Comparison of ENCODE assay signal across 9 cellular contexts in genomic region chr13:48221301-48222190, GRCh38. TPM values are rescaled to one million over a fixed set of nuclear protein-coding genes. Genes with fewer than 3 reads are reported as not detected.
DNase-seq lines count a peak whose midpoint lies in the region; ATAC-seq, FAIRE-seq and TF ChIP-seq lines count a peak whose summit lies in the region.
"Had no signal": no experiment of that assay in that cellular context is flagged by ENCODE, and none has a peak within 500 bp of the region (broad histone marks: within the 10 kb centered on the region; RNA-seq: fewer than 3 reads in every experiment).

No MANE protein-coding gene starts in this region.

- H3K36me3 ChIP-seq in Loucy (ENCODE audit: insufficient read depth, low read length), result no peaks in the 10 kb centered on the region
- no peaks in the 10 kb centered on the region for H3K36me3 ChIP-seq in stomach
- no peaks in the 10 kb centered on the region for H3K36me3 ChIP-seq in mesendoderm (ENCODE audit: control insufficient read depth, insufficient read depth, low read length)

- peaks cover 42% of the 10 kb centered on the region for H3K27me3 Mint-ChIP-seq in activated T-helper 2 cell treated with anti-CD3 and anti-CD28 coated beads, Interferon-gamma antibody, Interleukin-2, Interleukin-4, amounts not matched to agents 10 μg/mL and 5 μg/mL and 100 μg/mL, durations not matched to agents 14 hours and 24 hours and 36 hours (ENCODE audit: low read depth)

- no peak for ATAC-seq in HG02870 (IDR thresholded peaks at IDR 0.05; ENCODE audit: unreplicated experiment)

- H3K9me2 ChIP-seq in Loucy (replicated peaks; ENCODE audit: low read depth, low read length), result no peaks in the 10 kb centered on the region

- no peaks in the 10 kb centered on the region for H3K79me1 ChIP-seq in mesendoderm (ENCODE audit: low read length)

- no peak overlapping the region for H3K23ac ChIP-seq in mesendoderm (ENCODE audit: low read length)

- H3K4me1 ChIP-seq in Loucy (ENCODE audit: insufficient read depth, low read length, poor library complexity, severe bottlenecking), result peaks cover 41% of the 10 kb centered on the region
- H3K4me1 ChIP-seq in stomach, result peaks cover 0 to 27% (median 13%) of the 10 kb centered on the region in 4 donors
- no peaks in the 10 kb centered on the region for H3K4me1 ChIP-seq in mesendoderm (ENCODE audit: control insufficient read depth, low read depth, low read length)

- H3K27ac ChIP-seq in stomach, result peak overlapping the region; percentile 66 to 87 (median 75)
- no peak overlapping the region for H3K27ac ChIP-seq in mesendoderm (ENCODE audit: low read depth, low read length)

- H2BK120ac ChIP-seq in mesendoderm (ENCODE audit: low read depth, low read length), result no peak overlapping the region

- no peak overlapping the region for H2BK5ac ChIP-seq in mesendoderm (ENCODE audit: low read length)

- peaks cover 11% of the 10 kb centered on the region for H3K9me3 Mint-ChIP-seq in activated T-helper 2 cell treated with anti-CD3 and anti-CD28 coated beads, Interferon-gamma antibody, Interleukin-2, Interleukin-4, amounts not matched to agents 10 μg/mL and 5 μg/mL and 100 μg/mL, durations not matched to agents 14 hours and 24 hours and 36 hours

- DNase-seq in activated T-helper 2 cell treated with anti-CD3 and anti-CD28 coated beads, Interferon-gamma antibody, Interleukin-2, Interleukin-4, amounts not matched to agents 10 μg/mL and 5 μg/mL and 100 μg/mL, durations not matched to agents 14 hours and 24 hours and 36 hours (ENCODE audit: low spot score), result no peak
- DNase-seq in iris pigment epithelial cell (ENCODE audit: low read depth) (peak; percentile 30), stomach (no peak), mesendoderm (no peak), retina (no peak), GM12892 (ENCODE audit: insufficient read length) (no peak)
- DNase-seq: NCI-H2171 had no signal

- H3K9ac ChIP-seq in Loucy (ENCODE audit: low read depth, low read length, poor library complexity, severe bottlenecking) (peak overlapping the region; percentile 5), mesendoderm (ENCODE audit: low read length) (no peak overlapping the region)

- no peak for TF ChIP-seq CTCF in Loucy (conservative IDR thresholded peaks at IDR 0.05; ENCODE audit: low read length)
- no peak for TF ChIP-seq CTCF in stomach (IDR thresholded peaks at IDR 0.05)

- no peak overlapping the region for H4K8ac ChIP-seq in mesendoderm (ENCODE audit: low read depth, low read length)

- H3K4me3 ChIP-seq in Loucy (ENCODE audit: low read length, poor library complexity, severe bottlenecking), result peak overlapping the region; percentile 46
- peak overlapping the region in 3 of 4 donors; percentile 24 to 36 (median 29) for H3K4me3 ChIP-seq in stomach
- no peak overlapping the region for H3K4me3 ChIP-seq in mesendoderm (ENCODE audit: low read length)

- H2AK5ac ChIP-seq in mesendoderm (ENCODE audit: low read length), result no peak overlapping the region

- peak overlapping the region; percentile 33 for H3K27ac Mint-ChIP-seq in activated T-helper 2 cell treated with anti-CD3 and anti-CD28 coated beads, Interferon-gamma antibody, Interleukin-2, Interleukin-4, amounts not matched to agents 10 μg/mL and 5 μg/mL and 100 μg/mL, durations not matched to agents 14 hours and 24 hours and 36 hours

- no peak overlapping the region for H2BK15ac ChIP-seq in mesendoderm (replicated peaks; ENCODE audit: low read depth)

- intact Hi-C loops in activated T-helper 2 cell treated with anti-CD3 and anti-CD28 coated beads, Interferon-gamma antibody, Interleukin-2, Interleukin-4, amounts not matched to agents 10 μg/mL and 5 μg/mL and 100 μg/mL, durations not matched to agents 14 hours and 24 hours and 36 hours (cut with micrococcal nuclease), result loop anchor here (2.0 to 5.0 kb wide), 3 partner anchors 13 to 361 kb away; no protein-coding TSS in a partner anchor
- intact Hi-C loops in stomach (cut with DNase I; ENCODE audit: low total_unique reads), result no loop called here

- no peak overlapping the region for H3K4ac ChIP-seq in mesendoderm (ENCODE audit: low read depth, low read length)

- H3K9me3 ChIP-seq in Loucy (ENCODE audit: insufficient read depth, low read depth, low read length) (no peaks in the 10 kb centered on the region), stomach (no peaks in the 10 kb centered on the region)

- no peaks in the 10 kb centered on the region for H4K20me1 ChIP-seq in Loucy (ENCODE audit: insufficient read depth, low read length, poor library complexity, severe bottlenecking)

- H2AFZ ChIP-seq in Loucy (ENCODE audit: low read length), result peak overlapping the region; percentile 77

- no peaks in the 10 kb centered on the region for H3K27me3 ChIP-seq in Loucy (ENCODE audit: insufficient read depth, low read length, poor library complexity, severe bottlenecking)
- H3K27me3 ChIP-seq in stomach, result no peaks in the 10 kb centered on the region
- H3K27me3 ChIP-seq in mesendoderm (ENCODE audit: insufficient read depth, low read length, poor library complexity), result no peaks in the 10 kb centered on the region

- WGBS in stomach, 5 donors, result 43 to 59% (median 54%) methylated on average over 9 of the region's 9 CpGs
- WGBS in mesendoderm (ENCODE audit: extremely low coverage, insufficient coverage, low lambda C conversion rate), result 100% methylated on average over 1 of the region's 9 CpGs

- no peak for TF ChIP-seq EP300 in stomach (IDR thresholded peaks at IDR 0.05)

- no peak overlapping the region for H4K5ac ChIP-seq in mesendoderm (ENCODE audit: low read length)

- FAIRE-seq in GM12892 (lab: Jason Lieb, UNC), result no peak

- peak overlapping the region; percentile 63 for H3K4me3 Mint-ChIP-seq in activated T-helper 2 cell treated with anti-CD3 and anti-CD28 coated beads, Interferon-gamma antibody, Interleukin-2, Interleukin-4, amounts not matched to agents 10 μg/mL and 5 μg/mL and 100 μg/mL, durations not matched to agents 14 hours and 24 hours and 36 hours (ENCODE audit: low read depth)

- H3K36me3 Mint-ChIP-seq in activated T-helper 2 cell treated with anti-CD3 and anti-CD28 coated beads, Interferon-gamma antibody, Interleukin-2, Interleukin-4, amounts not matched to agents 10 μg/mL and 5 μg/mL and 100 μg/mL, durations not matched to agents 14 hours and 24 hours and 36 hours (ENCODE audit: low read depth), result no peaks in the 10 kb centered on the region

- no peak overlapping the region for H3K56ac ChIP-seq in mesendoderm (ENCODE audit: low read length)

- H3K18ac ChIP-seq in mesendoderm (ENCODE audit: low read length), result no peak overlapping the region

- H3F3A ChIP-seq in Loucy (ENCODE audit: low read depth), result peaks cover 3% of the 10 kb centered on the region; the same call in 1 of the 2 replicates

- H3K4me2 ChIP-seq in Loucy (ENCODE audit: low read depth, low read length, poor library complexity, severe bottlenecking), result peak overlapping the region; percentile 70
- H3K4me2 ChIP-seq in mesendoderm (ENCODE audit: low read length), result no peak overlapping the region

- no peaks in the 10 kb centered on the region for H3K79me2 ChIP-seq in Loucy (ENCODE audit: insufficient read depth, low read length)
- no peaks in the 10 kb centered on the region for H3K79me2 ChIP-seq in mesendoderm (ENCODE audit: control insufficient read depth, insufficient read depth, low read length)

- no peak for TF ChIP-seq POLR2A in stomach (IDR thresholded peaks at IDR 0.05)
- TF ChIP-seq POLR2A in GM12892 (IDR thresholded peaks at IDR 0.05; ENCODE audit: low read depth, low read length), result no peak

- H3K4me1 Mint-ChIP-seq in activated T-helper 2 cell treated with anti-CD3 and anti-CD28 coated beads, Interferon-gamma antibody, Interleukin-2, Interleukin-4, amounts not matched to agents 10 μg/mL and 5 μg/mL and 100 μg/mL, durations not matched to agents 14 hours and 24 hours and 36 hours (ENCODE audit: low read depth), result peaks cover 35% of the 10 kb centered on the region

RNA-seq across cellular contexts. Expression of gene ITM2B, which starts 11.5 kb away (rescaled TPM):
- 48.7 and 54.4 TPM in 2 replicates for total RNA-seq in activated T-helper 2 cell treated with anti-CD3 and anti-CD28 coated beads, Interferon-gamma antibody, Interleukin-2, Interleukin-4, amounts not matched to agents 10 μg/mL and 5 μg/mL and 100 μg/mL, durations not matched to agents 14 hours and 24 hours and 36 hours
- 100 to 1,000 TPM; 271 to 419 (median 293) TPM for total RNA-seq in stomach
- polyA plus RNA-seq in stomach, result 100 to 1,000 TPM; 113 to 359 (median 141) TPM
- polyA plus RNA-seq in mesendoderm (2013, experiment 1 of 2), result 194 TPM
- 196 TPM for polyA plus RNA-seq in mesendoderm (2013, experiment 2 of 2)
- polyA plus RNA-seq in GM12892 (2012; ENCODE audit: missing spikeins), result 14.0 TPM
